In genomic region chr10:50417906-50418697, GRCh38 we compare ENCODE assay signal across 8 cellular contexts.
DNase-seq lines count a peak whose midpoint lies in the region; ATAC-seq and TF ChIP-seq lines count a peak whose summit lies in the region.

No MANE protein-coding gene starts in this region.

- H3K27me3 ChIP-seq in HUES64 (ENCODE audit: insufficient read depth, low read length), result 0 out of 2 replicates have a peak, but pooled peaks cover 6% of the 10 kb centered on the region
- no peaks in the 10 kb centered on the region for H3K27me3 ChIP-seq in effector memory CD4-positive, alpha-beta T cell (replicated peaks; ENCODE audit: control insufficient read depth, insufficient read depth, low read length, poor library complexity, severe bottlenecking)
- H3K27me3 ChIP-seq in lung (ENCODE audit: control insufficient read depth, insufficient read depth), result no peaks in the 10 kb centered on the region

- H3K9ac ChIP-seq in HUES64 (ENCODE audit: low read depth, low read length), result peak overlapping the region; percentile 54

- ATAC-seq in GM21717 (IDR thresholded peaks at IDR 0.05; ENCODE audit: unreplicated experiment) (peak; percentile 81), lung (ENCODE audit: insufficient read depth, low FRiP score) (peak; percentile 91)

- 5% methylated on average over 61 of the region's 61 CpGs for WGBS in HUES64
- 1% methylated on average over 61 of the region's 61 CpGs for WGBS in lung, 2 donors

- no peak for TF ChIP-seq CTCF in lung (IDR thresholded peaks at IDR 0.05; ENCODE audit: control extremely low read depth, extremely low read depth)

- H3K27ac ChIP-seq in HUES64 (ENCODE audit: low read depth, low read length) (peak overlapping the region; percentile 19; the same call in 1 of the 2 replicates), lung (ENCODE audit: low read depth in 1 of 2, low read length in 1 of 2) (peak overlapping the region; percentile 72 to 94)
- no peak overlapping the region for H3K27ac ChIP-seq in effector memory CD4-positive, alpha-beta T cell (ENCODE audit: insufficient read depth, low read length, poor library complexity, severe bottlenecking)

- H3K36me3 ChIP-seq in HUES64 (ENCODE audit: insufficient read depth, low read length) (no peaks in the 10 kb centered on the region), lung (ENCODE audit: control insufficient read depth in 2 of 2, insufficient read depth in 2 of 2, low read length in 2 of 2) (no peaks in the 10 kb centered on the region)
- H3K36me3 ChIP-seq in effector memory CD4-positive, alpha-beta T cell (ENCODE audit: control insufficient read depth, insufficient read depth, low read length), result no peaks in the 10 kb centered on the region

- DNase-seq in GM04503 (ENCODE audit: low read depth) (peak; percentile 75), lung (ENCODE audit: low spot score) (peak; percentile 86), KG1 (lab: John Stamatoyannopoulos, UW) (no peak)
- peak; percentile 27 for DNase-seq in activated CD4-positive, alpha-beta T cell treated with anti-CD3 and anti-CD28 coated beads, Interleukin-2, amount 50 U/mL, for 1 hour
- DNase-seq in effector memory CD4-positive, alpha-beta T cell, result no peak
- DNase-seq in stimulated activated CD8-positive, alpha-beta memory T cell treated with anti-CD3 and anti-CD28 coated beads, Interleukin-12 subunit alpha, Interleukin-12 subunit beta, amount 100 ng/mL, for 4 hours (ENCODE audit: low read depth), result peak; percentile 4

- H3K9me3 ChIP-seq in HUES64 (ENCODE audit: insufficient read depth, low read depth, low read length) (no peaks in the 10 kb centered on the region), lung (ENCODE audit: control insufficient read depth in 2 of 2, insufficient read depth in 1 of 2, low read length in 1 of 2) (no peaks in the 10 kb centered on the region)
- H3K9me3 ChIP-seq in effector memory CD4-positive, alpha-beta T cell (ENCODE audit: control insufficient read depth, low read length), result no peaks in the 10 kb centered on the region

- H3K4me3 ChIP-seq in HUES64 (ENCODE audit: low read length), result peak overlapping the region; percentile 58
- H3K4me3 ChIP-seq in effector memory CD4-positive, alpha-beta T cell (ENCODE audit: insufficient read depth, low read depth, low read length, poor library complexity, severe bottlenecking), result peak overlapping the region; percentile 73
- peak overlapping the region; percentile 68 for H3K4me3 ChIP-seq in lung

- H3K4me1 ChIP-seq in HUES64 (ENCODE audit: insufficient read depth, low read length), result peaks cover 9% of the 10 kb centered on the region; the same call in 1 of the 2 replicates
- peaks cover 4% of the 10 kb centered on the region for H3K4me1 ChIP-seq in effector memory CD4-positive, alpha-beta T cell (ENCODE audit: control insufficient read depth, insufficient read depth, low read length, poor library complexity, severe bottlenecking)
- H3K4me1 ChIP-seq in lung (ENCODE audit: control insufficient read depth in 2 of 2, insufficient read depth in 2 of 2, low read length in 2 of 2), result peaks cover 3 to 15% of the 10 kb centered on the region in 2 donors

Comparison
In these comparisons a context has a peak if more than half of its experiments do, and no peak if none do; other contexts are left out.
1. DNase-seq: peak in GM04503 (single experiment), activated CD4-positive, alpha-beta T cell treated with anti-CD3 and anti-CD28 coated beads, Interleukin-2, amount 50 U/mL, for 1 hour (single experiment), lung (single experiment) and stimulated activated CD8-positive, alpha-beta memory T cell treated with anti-CD3 and anti-CD28 coated beads, Interleukin-12 subunit alpha, Interleukin-12 subunit beta, amount 100 ng/mL, for 4 hours (single experiment); none in effector memory CD4-positive, alpha-beta T cell (0 of 3) and KG1 (single experiment).
2. Peak in every context shown above with its lines, with median percentiles within 50 percentile points of each other: H3K4me3 ChIP-seq.